ENCODE assay signal across 1 cellular context in genomic region chr15:74543043-74543422, GRCh38.
TF ChIP-seq lines count a peak whose summit lies in the region.

No MANE protein-coding gene starts in this region.

TF ChIP-seq in H1, 55 proteins besides CTCF, POLR2A, EP300 and RAD21 (continued from another document):
- TF ChIP-seq TCF12 (IDR thresholded peaks at IDR 0.05; ENCODE audit: low read depth, low read length) (no peak), RNF2 (IDR thresholded peaks at IDR 0.05; ENCODE audit: borderline replicate concordance, low read depth, low read length, missing control alignments, poor library complexity, severe bottlenecking) (no peak), JUN (IDR thresholded peaks at IDR 0.05; ENCODE audit: low read depth, low read length) (no peak), ATF3 (IDR thresholded peaks at IDR 0.05; ENCODE audit: insufficient read depth, low read depth, low read length) (no peak), BRCA1 (IDR thresholded peaks at IDR 0.05; ENCODE audit: low read depth, low read length) (no peak), ZNF274 (IDR thresholded peaks at IDR 0.05; ENCODE audit: borderline replicate concordance, extremely low read depth, low read length) (no peak), GABPA (IDR thresholded peaks at IDR 0.05; ENCODE audit: borderline replicate concordance, insufficient read depth, low read length) (no peak), JUND (IDR thresholded peaks at IDR 0.05; ENCODE audit: low read length) (no peak), NANOG (IDR thresholded peaks at IDR 0.05; ENCODE audit: insufficient read depth, low read depth, low read length, poor library complexity, severe bottlenecking) (no peak), USF2 (IDR thresholded peaks at IDR 0.05; ENCODE audit: low read length) (no peak), ASH2L (IDR thresholded peaks at IDR 0.05; ENCODE audit: low read length) (no peak), CREB1 (IDR thresholded peaks at IDR 0.05) (no peak), CBX8 (IDR thresholded peaks at IDR 0.05; ENCODE audit: borderline replicate concordance, low read depth, low read length) (no peak), SUZ12 (IDR thresholded peaks at IDR 0.05; ENCODE audit: low read length) (no peak), CBX5 (IDR thresholded peaks at IDR 0.05; ENCODE audit: low read depth, low read length) (no peak), SRF (IDR thresholded peaks at IDR 0.05; ENCODE audit: low read depth, low read length) (no peak), SIN3A (conservative IDR thresholded peaks at IDR 0.05 in 1 of 2, IDR thresholded peaks at IDR 0.05 in 1 of 2; ENCODE audit: low read depth in 1 of 2, low read length in 2 of 2) (no peak)
